Comparison of ENCODE assay signal across 15 cellular contexts in the genomic region with DNA sequence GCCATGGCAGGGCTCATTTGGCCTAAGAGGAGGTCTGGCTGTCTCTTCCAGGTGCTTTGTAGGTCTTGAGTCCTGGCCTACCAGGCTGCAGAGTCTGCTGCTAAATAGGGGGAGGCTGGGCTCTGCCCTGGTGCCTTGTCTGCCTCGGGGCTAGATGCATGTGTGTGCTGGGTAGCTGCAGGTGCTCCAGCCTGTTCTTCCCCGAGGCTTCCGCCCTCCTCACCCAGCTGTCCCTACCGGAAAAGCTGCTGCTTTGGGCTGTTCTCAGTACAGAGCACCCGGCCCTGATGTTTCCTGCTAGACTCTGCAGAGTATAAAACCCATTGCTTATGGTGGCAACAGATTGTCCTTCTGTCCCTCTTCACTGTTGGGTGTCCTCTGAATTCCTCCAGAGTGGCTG. TPM values are rescaled to one million over a fixed set of nuclear protein-coding genes. Genes with fewer than 3 reads are reported as not detected.
A peak's percentile ranks its signal among the peaks of the same experiment; 100 is the strongest.
DNase-seq lines count a peak whose midpoint lies in the region; ATAC-seq and TF ChIP-seq lines count a peak whose summit lies in the region.
"Had no signal": no experiment of that assay in that cellular context is flagged by ENCODE, and none has a peak within 500 bp of the region (broad histone marks: within the 10 kb centered on the region; RNA-seq: fewer than 3 reads in every experiment).

No MANE protein-coding gene starts in this region.

- H3K4me1 ChIP-seq in stomach = peaks cover 0 to 12% (median 0%) of the 10 kb centered on the region in 4 donors
- H3K4me1 ChIP-seq: adrenal gland had no signal

- WGBS in stomach, 5 donors = 44 to 67% (median 59%) methylated on average over 5 of the region's 5 CpGs

- DNase-seq in activated effector memory CD4-positive, alpha-beta T cell treated with anti-CD3 and anti-CD28 coated beads, Interleukin-2, amount 50 U/mL, for 16 hours = peak; percentile 61
- DNase-seq in activated effector memory CD4-positive, alpha-beta T cell treated with Interleukin-2 at 50 U/mL for 16 hours = no peak
- DNase-seq in stomach = no peak
- DNase-seq in glomerular visceral epithelial cell (ENCODE audit: extremely low spot score) = no peak
- no peak for DNase-seq in NCI-H2196 treated with DMSO at 0.1 percent for 48 hours (lab: John Stamatoyannopoulos, UW; ENCODE audit: unreplicated experiment)
- DNase-seq: activated CD4-positive, alpha-beta T cell treated with anti-CD3 and anti-CD28 coated beads for 4 hours; DMS79; mesenchymal stem cell; MG63 had no signal

- H3K27me3 ChIP-seq in stomach = no peaks in the 10 kb centered on the region
- H3K27me3 ChIP-seq: adrenal gland had no signal

- intact Hi-C loops in stomach (cut with DNase I; ENCODE audit: low total_unique reads) = no loop called here

- H3K9me3 Mint-ChIP-seq in T-helper 1 cell treated with Interleukin-12 subunit alpha and Interleukin-12 subunit beta and Interleukin-4 antibody, amounts not matched to agents 30 μg/mL and 1 μg/mL, for 36 hours = no peaks in the 10 kb centered on the region

- ATAC-seq in esophagus mucosa (peak; percentile 76), HG03196 (IDR thresholded peaks at IDR 0.05; ENCODE audit: unreplicated experiment) (no peak)
- ATAC-seq: GM12878 had no signal

- H3K9me3 ChIP-seq in stomach = no peaks in the 10 kb centered on the region
- H3K9me3 ChIP-seq: adrenal gland, MG63 had no signal

- no peaks in the 10 kb centered on the region for H3K27me3 Mint-ChIP-seq in T-helper 1 cell treated with Interleukin-12 subunit alpha and Interleukin-12 subunit beta and Interleukin-4 antibody, amounts not matched to agents 30 μg/mL and 1 μg/mL, for 36 hours (ENCODE audit: low read depth)

- H3K27ac ChIP-seq in stomach = peak overlapping the region in 4 of 5 donors; percentile 44 to 71 (median 59)
- H3K27ac ChIP-seq: adrenal gland, HL-60 had no signal

- peaks cover 36% of the 10 kb centered on the region for H3K36me3 Mint-ChIP-seq in T-helper 1 cell treated with Interleukin-12 subunit alpha and Interleukin-12 subunit beta and Interleukin-4 antibody, amounts not matched to agents 30 μg/mL and 1 μg/mL, for 36 hours (ENCODE audit: low read depth)

- TF ChIP-seq CTCF in stomach (IDR thresholded peaks at IDR 0.05) = no peak

- no peak for TF ChIP-seq EP300 in stomach (IDR thresholded peaks at IDR 0.05)

- H3K27ac Mint-ChIP-seq in T-helper 1 cell treated with Interleukin-12 subunit alpha and Interleukin-12 subunit beta and Interleukin-4 antibody, amounts not matched to agents 30 μg/mL and 1 μg/mL, for 36 hours = peak overlapping the region; percentile 45

- H3K4me3 ChIP-seq in stomach = no peak overlapping the region
- H3K4me3 ChIP-seq: adrenal gland, GM12878, MG63 had no signal

- H3K4me1 Mint-ChIP-seq in T-helper 1 cell treated with Interleukin-12 subunit alpha and Interleukin-12 subunit beta and Interleukin-4 antibody, amounts not matched to agents 30 μg/mL and 1 μg/mL, for 36 hours (ENCODE audit: low read depth) = peaks cover 19% of the 10 kb centered on the region

- H3K4me3 Mint-ChIP-seq in T-helper 1 cell treated with Interleukin-12 subunit alpha and Interleukin-12 subunit beta and Interleukin-4 antibody, amounts not matched to agents 30 μg/mL and 1 μg/mL, for 36 hours = no peak overlapping the region

- TF ChIP-seq POLR2A in stomach (IDR thresholded peaks at IDR 0.05) = no peak

- H3K36me3 ChIP-seq in stomach = peaks cover 0 to 4% (median 0%) of the 10 kb centered on the region in 4 donors
- H3K36me3 ChIP-seq: adrenal gland, MG63 had no signal

RNA-seq across cellular contexts. Expression of gene RAB35, which starts 37.7 kb away (rescaled TPM):
- total RNA-seq in esophagus mucosa (57.7 TPM), stomach (10 to 100 TPM in 2 of 5 donors, 1 to 10 TPM in 3; 8.1 to 20.0 (median 9.9) TPM)
- polyA plus RNA-seq in stomach = 10 to 100 TPM; 14.0 to 35.4 (median 23.9) TPM
